In genomic region chr21:34073749-34074282, GRCh38 we compare ENCODE assay signal across 8 cellular contexts. TPM values are rescaled to one million over a fixed set of nuclear protein-coding genes. Genes with fewer than 3 reads are reported as not detected.
DNase-seq lines count a peak whose midpoint lies in the region; ATAC-seq, FAIRE-seq and TF ChIP-seq lines count a peak whose summit lies in the region.

No MANE protein-coding gene starts in this region.

- H3K9me3 ChIP-seq in SJSA1 (replicated peaks): 0 out of 2 replicates have a peak, but pooled peaks cover 3% of the 10 kb centered on the region
- no peaks in the 10 kb centered on the region for H3K9me3 ChIP-seq in K562 (replicated peaks; ENCODE audit: control insufficient read depth, insufficient read depth, low read depth, low read length)
- no peaks in the 10 kb centered on the region for H3K9me3 ChIP-seq in iPS-20b (ENCODE audit: insufficient read depth, low read depth, low read length)
- H3K9me3 ChIP-seq in smooth muscle cell (replicated peaks; ENCODE audit: low read depth): no peaks in the 10 kb centered on the region

- POLR2A ChIA-PET in K562 (lab: Yijun Ruan, JAX): interaction anchor here (0.7 to 5.3 kb wide), 9 partner anchors 9 to 150 kb away, joined by 3 to 33 read pairs (median 4); no protein-coding TSS in a partner anchor

- BruUV-seq in K562 (replicated peaks; lab: Mats Ljungman, UMichigan): no TSS peak

- peaks cover 4% of the 10 kb centered on the region for H3K36me3 ChIP-seq in ACC112 (ENCODE audit: insufficient read depth, low read length)
- peaks cover 42% of the 10 kb centered on the region for H3K36me3 ChIP-seq in SJSA1
- H3K36me3 ChIP-seq in K562 (ENCODE audit: control insufficient read depth, insufficient read depth, low read length): peaks cover 37% of the 10 kb centered on the region
- peaks cover 13% of the 10 kb centered on the region; the same call in 1 of the 2 replicates for H3K36me3 ChIP-seq in iPS-20b (ENCODE audit: insufficient read depth, low read depth, low read length)
- no peaks in the 10 kb centered on the region for H3K36me3 ChIP-seq in smooth muscle cell (ENCODE audit: low read depth)

- H3K27ac ChIP-seq in ACC112 (ENCODE audit: low read depth, low read length) (peak overlapping the region; percentile 27; the same call in 1 of the 2 replicates), SJSA1 (peak overlapping the region; percentile 74), K562 (ENCODE audit: extremely low read depth, low read depth, low read length) (peak overlapping the region; percentile 87), iPS-20b (ENCODE audit: low read length) (no peak overlapping the region), smooth muscle cell (ENCODE audit: low read depth) (peak overlapping the region; percentile 53)

- H3K79me2 ChIP-seq in ACC112 (ENCODE audit: control insufficient read depth, insufficient read depth, low read length, unreplicated experiment) (peaks cover 42% of the 10 kb centered on the region), K562 (ENCODE audit: control insufficient read depth, insufficient read depth, low read length) (peaks cover 49% of the 10 kb centered on the region), smooth muscle cell (ENCODE audit: low read depth) (peaks cover 48% of the 10 kb centered on the region)

- DNase-seq in SJSA1 (ENCODE audit: low read depth in 1 of 2, low spot score in 2 of 2): peak in 1 of 2 experiments; percentile 11
- DNase-seq in K562 (ENCODE audit: extremely low read depth in 1 of 4, low spot score in 3 of 4): peak; percentile 69 to 89 (median 81)
- DNase-seq in smooth muscle cell (lab: John Stamatoyannopoulos, UW; ENCODE audit: unreplicated experiment): no peak
- DNase-seq in HT-29 (ENCODE audit: low spot score): no peak

- H3K27me3 ChIP-seq in ACC112 (ENCODE audit: insufficient read depth, low read length) (no peaks in the 10 kb centered on the region), SJSA1 (replicated peaks) (no peaks in the 10 kb centered on the region), K562 (ENCODE audit: control insufficient read depth in 2 of 2, insufficient read depth in 2 of 2, low read length in 2 of 2) (peaks cover 0 to 5% of the 10 kb centered on the region in 2 experiments; a peak in 2 of 5 replicates), iPS-20b (ENCODE audit: insufficient read depth, low read length) (peaks cover 17% of the 10 kb centered on the region), smooth muscle cell (ENCODE audit: low read depth) (no peaks in the 10 kb centered on the region)

- TF ChIP-seq RAD21 in K562 (CRISPR knock-in tag; conservative IDR thresholded peaks at IDR 0.05 in 1 of 2, IDR thresholded peaks at IDR 0.05 in 1 of 2): no peak

- H3K9me1 ChIP-seq in K562 (ENCODE audit: control insufficient read depth, insufficient read depth, low read length): no peaks in the 10 kb centered on the region

- H3K4me1 ChIP-seq in ACC112 (ENCODE audit: control insufficient read depth, insufficient read depth, low read length, unreplicated experiment) (peaks cover 30% of the 10 kb centered on the region), SJSA1 (replicated peaks) (peaks cover 21% of the 10 kb centered on the region), K562 (replicated peaks in 1 of 2; ENCODE audit: control insufficient read depth in 2 of 2, insufficient read depth in 2 of 2, low read length in 2 of 2) (peaks cover 9 to 37% of the 10 kb centered on the region in 2 experiments; a peak in 4 of 5 replicates), iPS-20b (ENCODE audit: insufficient read depth, low read length) (peaks cover 12% of the 10 kb centered on the region), smooth muscle cell (ENCODE audit: low read depth) (peaks cover 38% of the 10 kb centered on the region)

- peaks cover 8% of the 10 kb centered on the region; the same call in 1 of the 2 replicates for H4K20me1 ChIP-seq in K562 (replicated peaks; ENCODE audit: control insufficient read depth, insufficient read depth, low read length)
- H4K20me1 ChIP-seq in smooth muscle cell (ENCODE audit: low read depth): peaks cover 47% of the 10 kb centered on the region

- in situ Hi-C loops in K562 (cut with MboI): no loop called here

- no peaks in the 10 kb centered on the region for H3F3A ChIP-seq in smooth muscle cell (ENCODE audit: low read depth)

- intact Hi-C loops in K562 (cut with micrococcal nuclease): loop anchor here (5.0 to 10.0 kb wide), 3 partner anchors 131 to 273 kb away; no protein-coding TSS in a partner anchor

- no peak for TF ChIP-seq EP300 in K562 (IDR thresholded peaks at IDR 0.05; ENCODE audit: low read length)

- ATAC-seq in GM18858 (IDR thresholded peaks at IDR 0.05; ENCODE audit: unreplicated experiment) (peak; percentile 23), HG02981 (IDR thresholded peaks at IDR 0.05; ENCODE audit: unreplicated experiment) (peak; percentile 31), K562 (peak; percentile 30)

- CTCF ChIA-PET in K562 (lab: Yijun Ruan, JAX; ENCODE audit: low intra/inter-chr PET ratio): no interaction called here

- TF ChIP-seq CTCF in K562 (IDR thresholded peaks at IDR 0.05 in 2 of 3, conservative IDR thresholded peaks at IDR 0.05 in 1 of 3; ENCODE audit: insufficient read depth in 2 of 3, low read depth in 1 of 3, low read length in 3 of 3): no peak
- no peak for TF ChIP-seq CTCF in smooth muscle cell (IDR thresholded peaks at IDR 0.05; ENCODE audit: borderline replicate concordance, insufficient read depth, poor library complexity, severe bottlenecking)

- no peak for TF ChIP-seq POLR2A in K562 (conservative IDR thresholded peaks at IDR 0.05)

- H3K4me3 ChIP-seq in ACC112 (ENCODE audit: low read depth, low read length) (peak overlapping the region; percentile 94), SJSA1 (peak overlapping the region; percentile 99), K562 (peak overlapping the region; percentile 65), iPS-20b (ENCODE audit: low read length) (peak overlapping the region; percentile 86), smooth muscle cell (peak overlapping the region; percentile 80)

- H3K4me2 ChIP-seq in K562 (ENCODE audit: insufficient read depth, low read length): peak overlapping the region; percentile 83
- peak overlapping the region; percentile 89 for H3K4me2 ChIP-seq in smooth muscle cell

- under 1% methylated on average over 50 of the region's 95 CpGs for WGBS in K562 (ENCODE audit: insufficient coverage, low coverage, missing lambda C conversion rate)
- WGBS in smooth muscle cell (ENCODE audit: low lambda C conversion rate): under 1% methylated on average over 53 of the region's 95 CpGs

- FAIRE-seq in K562 (lab: Jason Lieb, UNC): no peak

- H3K9ac ChIP-seq in K562 (ENCODE audit: insufficient read depth in 1 of 2, low read depth in 2 of 2, low read length in 2 of 2): peak overlapping the region; percentile 77 to 98
- H3K9ac ChIP-seq in iPS-20b (ENCODE audit: low read depth, low read length): peak overlapping the region; percentile 77
- H3K9ac ChIP-seq in smooth muscle cell (ENCODE audit: low read depth): peak overlapping the region; percentile 79

- H2AFZ ChIP-seq in ACC112 (ENCODE audit: low read length, unreplicated experiment): peak overlapping the region; percentile 89
- peak overlapping the region; percentile 84 for H2AFZ ChIP-seq in K562 (ENCODE audit: low read depth, low read length)
- peak overlapping the region; percentile 8 for H2AFZ ChIP-seq in smooth muscle cell (ENCODE audit: low read depth)

RNA-seq across cellular contexts. Expression of gene MRPS6, which starts 0.4 kb away (rescaled TPM):
- 23.6 and 40.9 TPM in 2 replicates for total RNA-seq in SJSA1 (2014; rRNA removed; shearing (Covaris generic))
- 32.3 and 65.6 TPM in 2 replicates for total RNA-seq in K562 (2011; cell fraction: chromatin; rRNA removed; ENCODE audit: low replicate concordance)
- total RNA-seq in K562 (2011; cell fraction: nucleolus; rRNA removed): 16.3 and 20.5 TPM in 2 replicates
- 51.1 and 85.3 TPM in 2 replicates for total RNA-seq in K562 (2011; cell fraction: nucleoplasm; rRNA removed)
- total RNA-seq in K562 (2014; rRNA removed): 24.6 and 27.7 TPM in 2 replicates
- total RNA-seq in K562 (2014; rRNA removed; fragmentation: Illumina TruSeq; extraction: Trizol): 32.3 and 41.3 TPM in 2 replicates
- total RNA-seq in K562 (2015; rRNA removed; fragmentation: Illumina TruSeq; extraction: Trizol): 26.1 and 27.0 TPM in 2 replicates
- total RNA-seq in K562 (2021): 61.6 and 67.6 TPM in 2 replicates
- 37.8 and 39.8 TPM in 2 replicates for polyA plus RNA-seq in K562 (2011; rRNA removed)
- 32.8 and 39.1 TPM in 2 replicates for polyA plus RNA-seq in K562 (2011; cell fraction: cytosol; rRNA removed)
- 51.4 and 65.2 TPM in 2 replicates for polyA plus RNA-seq in K562 (2011; cell fraction: nucleus; rRNA removed)
- polyA plus RNA-seq in K562 (2012): 60.8 and 80.0 TPM in 2 replicates
- polyA plus RNA-seq in K562 (2014; fragmentation: Illumina TruSeq; extraction: Trizol): 68.2 and 72.0 TPM in 2 replicates
- 10 to 100 TPM; 31.5 to 39.3 TPM for polyA plus RNA-seq in K562 (2014; fragmentation: Nextera tagmentation; extraction: Ambion mirVana)
- 51.9 and 55.0 TPM in 2 replicates for polyA plus RNA-seq in K562 (2014; rRNA removed)
- polyA minus RNA-seq in K562 (2011; rRNA and poly(A)+ RNA removed): 26.4 and 29.9 TPM in 2 replicates
- polyA minus RNA-seq in K562 (2011; cell fraction: cytosol; rRNA and poly(A)+ RNA removed): 15.9 and 17.2 TPM in 2 replicates
- 36.5 and 42.4 TPM in 2 replicates for polyA minus RNA-seq in K562 (2011; cell fraction: nucleus; rRNA and poly(A)+ RNA removed)
- total RNA-seq in smooth muscle cell: 44.5 and 47.8 TPM in 2 replicates
- 142 and 152 TPM in 2 replicates for polyA plus RNA-seq in smooth muscle cell
- total RNA-seq in HT-29 (2014; rRNA removed; shearing (Covaris generic)): 19.0 TPM in 2 replicates

RNA-seq across cellular contexts. Expression of gene SLC5A3, which starts 0.4 kb away (rescaled TPM):
- 11.7 and 15.1 TPM in 2 replicates for total RNA-seq in SJSA1 (2014; rRNA removed; shearing (Covaris generic))
- total RNA-seq in K562 (2011; cell fraction: chromatin; rRNA removed; ENCODE audit: low replicate concordance): 44.3 and 119 TPM in 2 replicates
- total RNA-seq in K562 (2011; cell fraction: nucleolus; rRNA removed): 25.8 and 32.5 TPM in 2 replicates
- total RNA-seq in K562 (2011; cell fraction: nucleoplasm; rRNA removed): 67.2 and 119 TPM in 2 replicates
- total RNA-seq in K562 (2014; rRNA removed): 6.9 and 7.6 TPM in 2 replicates
- total RNA-seq in K562 (2014; rRNA removed; fragmentation: Illumina TruSeq; extraction: Trizol): 16.7 TPM in 2 replicates
- total RNA-seq in K562 (2015; rRNA removed; fragmentation: Illumina TruSeq; extraction: Trizol): 16.4 and 17.2 TPM in 2 replicates
- 12.1 and 13.6 TPM in 2 replicates for total RNA-seq in K562 (2021)
- polyA plus RNA-seq in K562 (2011; rRNA removed): 19.4 and 20.6 TPM in 2 replicates
- polyA plus RNA-seq in K562 (2011; cell fraction: cytosol; rRNA removed): 3.6 and 12.2 TPM in 2 replicates
- 30.2 and 47.9 TPM in 2 replicates for polyA plus RNA-seq in K562 (2011; cell fraction: nucleus; rRNA removed)
- polyA plus RNA-seq in K562 (2012): 6.1 and 7.8 TPM in 2 replicates
- polyA plus RNA-seq in K562 (2014; fragmentation: Illumina TruSeq; extraction: Trizol): 6.7 and 9.0 TPM in 2 replicates
- 1 to 10 TPM; 2.9 to 3.4 TPM for polyA plus RNA-seq in K562 (2014; fragmentation: Nextera tagmentation; extraction: Ambion mirVana)
- 5.4 and 7.1 TPM in 2 replicates for polyA plus RNA-seq in K562 (2014; rRNA removed)
- polyA minus RNA-seq in K562 (2011; rRNA and poly(A)+ RNA removed): 58.5 and 67.8 TPM in 2 replicates
- 23.0 and 26.3 TPM in 2 replicates for polyA minus RNA-seq in K562 (2011; cell fraction: cytosol; rRNA and poly(A)+ RNA removed)
- 61.1 and 106 TPM in 2 replicates for polyA minus RNA-seq in K562 (2011; cell fraction: nucleus; rRNA and poly(A)+ RNA removed)
- total RNA-seq in smooth muscle cell: 24.5 and 24.6 TPM in 2 replicates
- polyA plus RNA-seq in smooth muscle cell: 2.0 and 3.2 TPM in 2 replicates
- 8.3 and 9.0 TPM in 2 replicates for total RNA-seq in HT-29 (2014; rRNA removed; shearing (Covaris generic))

Comparison
In these comparisons a context has a peak if more than half of its experiments do, and no peak if none do; other contexts are left out.
1. H2AFZ ChIP-seq: peak in every context shown above with its lines; median percentile 89 in ACC112; 84 in K562; 8 in smooth muscle cell.
2. DNase-seq: peak in K562 (4 of 4); none in smooth muscle cell (single experiment) and HT-29 (single experiment).
3. Peak in every context shown above with its lines, with median percentiles within 50 percentile points of each other: H3K4me3 ChIP-seq, ATAC-seq and H3K9ac ChIP-seq.